In genomic region chr15:66946578-66947164, GRCh38 we compare ENCODE assay signal across 8 cellular contexts.
A peak's percentile ranks its signal among the peaks of the same experiment; 100 is the strongest.
DNase-seq lines count a peak whose midpoint lies in the region; ATAC-seq and TF ChIP-seq lines count a peak whose summit lies in the region.

No MANE protein-coding gene starts in this region.

- H3K36me3 ChIP-seq in SJCRH30 (no peaks in the 10 kb centered on the region), gastroesophageal sphincter (no peaks in the 10 kb centered on the region), trophoblast cell (ENCODE audit: control insufficient read depth in 1 of 2, insufficient read depth in 2 of 2, low read length in 2 of 2) (no peaks in the 10 kb centered on the region)

- H3K23ac ChIP-seq in trophoblast cell (ENCODE audit: low read length), result no peak overlapping the region

- no peak overlapping the region for H2AK5ac ChIP-seq in trophoblast cell (ENCODE audit: low read length)

- no peaks in the 10 kb centered on the region for H3K79me1 ChIP-seq in trophoblast cell (ENCODE audit: low read length)

- no peak for TF ChIP-seq POLR2A in gastroesophageal sphincter (IDR thresholded peaks at IDR 0.05)

- H3K27ac ChIP-seq in SJCRH30 (no peak overlapping the region), gastroesophageal sphincter (no peak overlapping the region), trophoblast cell (ENCODE audit: low read depth, low read length) (no peak overlapping the region)

- H3K14ac ChIP-seq in trophoblast cell (ENCODE audit: low read length), result no peak overlapping the region

- no peak overlapping the region for H2BK5ac ChIP-seq in trophoblast cell (ENCODE audit: low read depth, low read length, poor library complexity)

- DNase-seq in DMS114 treated with DMSO at 0.1 percent for 48 hours (lab: John Stamatoyannopoulos, UW; ENCODE audit: unreplicated experiment) (peak; percentile 51), KG1 (lab: John Stamatoyannopoulos, UW) (peak; percentile 62), SJCRH30 (peak; percentile 52 to 91), trophoblast cell (peak; percentile 69 to 89), ureter (ENCODE audit: low spot score) (peak; percentile 75)
- DNase-seq in activated effector memory CD4-positive, alpha-beta T cell treated with Interleukin-2 at 50 U/mL for 16 hours, result peak; percentile 55

- peak overlapping the region; percentile 10 for H2BK12ac ChIP-seq in trophoblast cell (ENCODE audit: low read length)

- H3K9ac ChIP-seq in trophoblast cell (ENCODE audit: low read length), result no peak overlapping the region

- no peak overlapping the region for H3K4me2 ChIP-seq in trophoblast cell (ENCODE audit: low read length)

- no peak for TF ChIP-seq EP300 in gastroesophageal sphincter (IDR thresholded peaks at IDR 0.05)

- H3K4me1 ChIP-seq in SJCRH30, result peaks cover 14% of the 10 kb centered on the region; the same call in 1 of the 2 replicates
- peaks cover 0 to 12% (median 0%) of the 10 kb centered on the region in 3 donors for H3K4me1 ChIP-seq in gastroesophageal sphincter
- no peaks in the 10 kb centered on the region for H3K4me1 ChIP-seq in trophoblast cell (ENCODE audit: control insufficient read depth in 1 of 2, insufficient read depth in 2 of 2, low read length in 2 of 2)

- ATAC-seq in gastroesophageal sphincter (peak; percentile 48), GM21576 (IDR thresholded peaks at IDR 0.05; ENCODE audit: unreplicated experiment) (no peak)

- no peak overlapping the region for H3K18ac ChIP-seq in trophoblast cell (ENCODE audit: low read length)

- no peaks in the 10 kb centered on the region for H3K79me2 ChIP-seq in trophoblast cell (ENCODE audit: control insufficient read depth, insufficient read depth, low read length, poor library complexity)

- H3K27me3 ChIP-seq in SJCRH30, result no peaks in the 10 kb centered on the region
- no peaks in the 10 kb centered on the region for H3K27me3 ChIP-seq in gastroesophageal sphincter
- H3K27me3 ChIP-seq in trophoblast cell (ENCODE audit: insufficient read depth, low read length), result no peaks in the 10 kb centered on the region

- no peak overlapping the region for H2AFZ ChIP-seq in trophoblast cell (ENCODE audit: insufficient read depth, low read length, poor library complexity)

- H4K12ac ChIP-seq in trophoblast cell (ENCODE audit: low read depth, low read length), result no peak overlapping the region

- H3K4me3 ChIP-seq in SJCRH30, result no peak overlapping the region
- H3K4me3 ChIP-seq in gastroesophageal sphincter, result no peak overlapping the region
- H3K4me3 ChIP-seq in trophoblast cell (ENCODE audit: low read depth, low read length), result no peak overlapping the region

- WGBS in gastroesophageal sphincter (ENCODE audit: low coverage in 1 of 2), 2 donors, result 24 to 36% methylated on average over 6 to 9 of the region's 12 CpGs
- no CpG with 5 or more reads among the region's 12 CpGs for WGBS in trophoblast cell (ENCODE audit: extremely low coverage, insufficient coverage, insufficient read length)

- no peak overlapping the region for H4K8ac ChIP-seq in trophoblast cell (ENCODE audit: low read depth, low read length)

- no peak overlapping the region for H2BK120ac ChIP-seq in trophoblast cell (ENCODE audit: insufficient read depth, low read length, poor library complexity)

- TF ChIP-seq CTCF in gastroesophageal sphincter (IDR thresholded peaks at IDR 0.05), result peak in 3 of 4 experiments; percentile 91 to 95 (median 92)

- H3K4ac ChIP-seq in trophoblast cell (ENCODE audit: low read depth, low read length), result no peak overlapping the region

- H3K9me3 ChIP-seq in SJCRH30 (replicated peaks) (no peaks in the 10 kb centered on the region), gastroesophageal sphincter (no peaks in the 10 kb centered on the region), trophoblast cell (ENCODE audit: insufficient read depth, low read depth, low read length) (no peaks in the 10 kb centered on the region)

- H4K91ac ChIP-seq in trophoblast cell (ENCODE audit: low read depth, low read length), result no peak overlapping the region
